ENCODE assay signal across 8 cellular contexts in the genomic region with DNA sequence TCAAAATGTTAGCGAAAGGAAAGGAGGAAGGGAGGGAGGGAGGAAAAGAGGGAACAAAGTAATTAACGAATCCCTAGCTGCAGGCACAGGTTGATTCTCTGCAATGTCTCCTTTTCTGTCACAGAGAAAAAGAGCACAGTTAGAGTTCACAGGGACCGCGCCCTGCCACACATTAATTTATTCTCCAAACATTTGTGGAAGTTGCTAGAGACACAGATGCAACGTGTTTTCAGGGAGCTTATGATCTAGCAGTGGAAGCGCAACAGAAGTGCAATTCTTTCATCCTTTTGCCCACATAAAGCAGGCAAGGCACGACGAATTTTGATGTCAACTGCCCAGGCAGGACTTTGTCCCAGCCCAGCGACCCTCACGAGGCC.
DNase-seq lines count a peak whose midpoint lies in the region; ATAC-seq, FAIRE-seq and TF ChIP-seq lines count a peak whose summit lies in the region.

No MANE protein-coding gene starts in this region.

- no peak overlapping the region for H2AFZ ChIP-seq in keratinocyte (ENCODE audit: control insufficient read depth, low read length)

- no peaks in the 10 kb centered on the region for H3K9me3 Mint-ChIP-seq in activated CD4-positive, alpha-beta memory T cell treated with anti-CD3 and anti-CD28 coated beads, Interleukin-2, amount 10 ng/mL, durations not matched to agents 7 days and 5 days
- no peaks in the 10 kb centered on the region for H3K9me3 Mint-ChIP-seq in stimulated activated memory B cell treated with anti-CD40 and anti-IgM and Interleukin-4, amounts not matched to agents 10 μg/mL and 1 μg/mL and 100 μg/mL, for 72 hours

- no peaks in the 10 kb centered on the region for H4K20me1 ChIP-seq in keratinocyte (ENCODE audit: control insufficient read depth, extremely low read depth, insufficient read depth, low read length)

- H3K27ac ChIP-seq in keratinocyte (ENCODE audit: control insufficient read depth, insufficient read depth, low read length) = no peak overlapping the region

- H3K9ac ChIP-seq in keratinocyte (ENCODE audit: control insufficient read depth, extremely low read depth, insufficient read depth, low read length) = no peak overlapping the region

- FAIRE-seq in keratinocyte (lab: Jason Lieb, UNC) = no peak

- H3K4me1 ChIP-seq in keratinocyte (ENCODE audit: control insufficient read depth, extremely low read depth, insufficient read depth, low read length) = peaks cover 7% of the 10 kb centered on the region

- no peak for TF ChIP-seq CTCF in keratinocyte (optimal IDR thresholded peaks at IDR 0.05 in 1 of 3, IDR thresholded peaks at IDR 0.05 in 1 of 3, conservative IDR thresholded peaks at IDR 0.05 in 1 of 3; ENCODE audit: extremely low read depth in 1 of 3, insufficient read depth in 2 of 3, low read length in 3 of 3)

- DNase-seq in NCI-H748 (lab: John Stamatoyannopoulos, UW; ENCODE audit: unreplicated experiment) = peak; percentile 24
- DNase-seq in NCI-H748 treated with DMSO at 0.1 percent for 48 hours (lab: John Stamatoyannopoulos, UW) = no peak
- no peak for DNase-seq in activated CD4-positive, alpha-beta memory T cell treated with anti-CD3 and anti-CD28 coated beads, Interleukin-2, amount 10 ng/mL, durations not matched to agents 7 days and 5 days
- DNase-seq in keratinocyte (ENCODE audit: low read depth, low spot score) = no peak
- DNase-seq in NCI-H446 treated with DMSO at 0.1 percent for 48 hours (lab: John Stamatoyannopoulos, UW) = no peak
- no peak for DNase-seq in NCI-H2107 treated with DMSO at 0.1 percent for 48 hours (lab: John Stamatoyannopoulos, UW; ENCODE audit: unreplicated experiment)
- DNase-seq in NCI-H146 treated with DMSO at 0.1 percent for 48 hours (lab: John Stamatoyannopoulos, UW; ENCODE audit: unreplicated experiment) = no peak

- H3K4me2 ChIP-seq in keratinocyte (ENCODE audit: control insufficient read depth, extremely low read depth, insufficient read depth, low read depth, low read length) = peak overlapping the region; percentile 33

- no peaks in the 10 kb centered on the region for H3K9me1 ChIP-seq in keratinocyte (ENCODE audit: control insufficient read depth, extremely low read depth, insufficient read depth, low read length)

- H3K36me3 ChIP-seq in keratinocyte (ENCODE audit: control insufficient read depth in 2 of 2, extremely low read depth in 1 of 2, insufficient read depth in 2 of 2, low read length in 2 of 2) = no peaks in the 10 kb centered on the region

- H3K4me3 ChIP-seq in keratinocyte (ENCODE audit: control insufficient read depth in 2 of 3, extremely low read depth in 1 of 3, insufficient read depth in 2 of 3, low read depth in 1 of 3, low read length in 3 of 3) = no peak overlapping the region

- H3K4me1 Mint-ChIP-seq in activated CD4-positive, alpha-beta memory T cell treated with anti-CD3 and anti-CD28 coated beads, Interleukin-2, amount 10 ng/mL, durations not matched to agents 7 days and 5 days = peaks cover 45% of the 10 kb centered on the region
- peaks cover 24% of the 10 kb centered on the region for H3K4me1 Mint-ChIP-seq in stimulated activated memory B cell treated with anti-CD40 and anti-IgM and Interleukin-4, amounts not matched to agents 10 μg/mL and 1 μg/mL and 100 μg/mL, for 72 hours

- no peak for ATAC-seq in stimulated activated memory B cell treated with anti-CD40 and anti-IgM and Interleukin-4, amounts not matched to agents 10 μg/mL and 1 μg/mL and 100 μg/mL, for 72 hours

- no peak overlapping the region for H3K27ac Mint-ChIP-seq in activated CD4-positive, alpha-beta memory T cell treated with anti-CD3 and anti-CD28 coated beads, Interleukin-2, amount 10 ng/mL, durations not matched to agents 7 days and 5 days
- H3K27ac Mint-ChIP-seq in stimulated activated memory B cell treated with anti-CD40 and anti-IgM and Interleukin-4, amounts not matched to agents 10 μg/mL and 1 μg/mL and 100 μg/mL, for 72 hours = peak overlapping the region; percentile 86

- H3K79me2 ChIP-seq in keratinocyte (ENCODE audit: control insufficient read depth, insufficient read depth, low read length) = no peaks in the 10 kb centered on the region

- POLR2A ChIA-PET in activated CD4-positive, alpha-beta memory T cell treated with anti-CD3 and anti-CD28 coated beads, Interleukin-2, amount 10 ng/mL, durations not matched to agents 7 days and 5 days (lab: Charles Lee) = interaction anchor here (0.8 to 2.7 kb wide), 6 partner anchors 10 to 627 kb away, joined by 3 to 15 read pairs (median 5); partner anchors contain the start of gene ZNF438

- peak overlapping the region; percentile 32 for H3K4me3 Mint-ChIP-seq in activated CD4-positive, alpha-beta memory T cell treated with anti-CD3 and anti-CD28 coated beads, Interleukin-2, amount 10 ng/mL, durations not matched to agents 7 days and 5 days
- peak overlapping the region; percentile 78 for H3K4me3 Mint-ChIP-seq in stimulated activated memory B cell treated with anti-CD40 and anti-IgM and Interleukin-4, amounts not matched to agents 10 μg/mL and 1 μg/mL and 100 μg/mL, for 72 hours

- CTCF ChIA-PET in activated CD4-positive, alpha-beta memory T cell treated with anti-CD3 and anti-CD28 coated beads, Interleukin-2, amount 10 ng/mL, durations not matched to agents 7 days and 5 days (lab: Charles Lee) = interaction anchor here (1.0 to 1.4 kb wide), 2 partner anchors 19 to 50 kb away, joined by 3 read pairs; no protein-coding TSS in a partner anchor

- dilution Hi-C loops in keratinocyte (cut with MboI; ENCODE audit: extremely low pct_ligation_motif_present, low sequenced_read_pairs) = no loop called here

- H3K27me3 Mint-ChIP-seq in activated CD4-positive, alpha-beta memory T cell treated with anti-CD3 and anti-CD28 coated beads, Interleukin-2, amount 10 ng/mL, durations not matched to agents 7 days and 5 days = no peaks in the 10 kb centered on the region
- H3K27me3 Mint-ChIP-seq in stimulated activated memory B cell treated with anti-CD40 and anti-IgM and Interleukin-4, amounts not matched to agents 10 μg/mL and 1 μg/mL and 100 μg/mL, for 72 hours = no peaks in the 10 kb centered on the region

- H3K27me3 ChIP-seq in keratinocyte (ENCODE audit: control insufficient read depth, extremely low read depth, insufficient read depth, low read length) = no peaks in the 10 kb centered on the region

- H3K36me3 Mint-ChIP-seq in activated CD4-positive, alpha-beta memory T cell treated with anti-CD3 and anti-CD28 coated beads, Interleukin-2, amount 10 ng/mL, durations not matched to agents 7 days and 5 days (ENCODE audit: low read depth) = no peaks in the 10 kb centered on the region
- H3K36me3 Mint-ChIP-seq in stimulated activated memory B cell treated with anti-CD40 and anti-IgM and Interleukin-4, amounts not matched to agents 10 μg/mL and 1 μg/mL and 100 μg/mL, for 72 hours = no peaks in the 10 kb centered on the region

- H3K9me3 ChIP-seq in keratinocyte (ENCODE audit: control insufficient read depth, low read depth, low read length) = no peaks in the 10 kb centered on the region
